1 cellular context compared by ENCODE assay signal in the genomic region with DNA sequence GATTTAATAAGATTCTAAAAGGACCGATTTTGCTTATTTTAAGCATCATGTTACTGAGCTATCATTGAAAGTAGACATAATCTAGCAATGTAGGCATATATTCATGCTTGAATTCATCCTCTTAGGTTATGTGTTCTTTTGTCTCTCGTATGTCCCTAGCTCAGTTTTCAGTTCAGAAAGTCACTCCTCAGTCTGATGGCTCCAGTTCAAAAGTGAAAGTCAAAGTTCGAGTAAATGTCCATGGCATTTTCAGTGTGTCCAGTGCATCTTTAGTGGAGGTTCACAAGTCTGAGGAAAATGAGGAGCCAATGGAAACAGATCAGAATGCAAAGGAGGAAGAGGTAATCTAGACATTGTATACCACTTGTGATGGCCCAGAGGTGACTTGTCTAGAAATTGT.
TF ChIP-seq lines count a peak whose summit lies in the region.

No MANE protein-coding gene starts in this region.

TF ChIP-seq in endothelial cell of umbilical vein, 7 proteins besides CTCF, POLR2A, EP300 and RAD21:
- no peak for TF ChIP-seq POLR2AphosphoS5 (IDR thresholded peaks at IDR 0.05; ENCODE audit: insufficient read depth, low read depth, low read length)
- TF ChIP-seq, protein P1, sequence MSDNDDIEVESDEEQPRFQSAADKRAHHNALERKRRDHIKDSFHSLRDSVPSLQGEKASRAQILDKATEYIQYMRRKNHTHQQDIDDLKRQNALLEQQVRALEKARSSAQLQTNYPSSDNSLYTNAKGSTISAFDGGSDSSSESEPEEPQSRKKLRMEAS (IDR thresholded peaks at IDR 0.05; ENCODE audit: insufficient read depth, insufficient read length): no peak
- TF ChIP-seq MYC (IDR thresholded peaks at IDR 0.05; ENCODE audit: low read depth, low read length): no peak
- TF ChIP-seq EZH2 (IDR thresholded peaks at IDR 0.05; ENCODE audit: borderline replicate concordance, low read depth, low read length, severe bottlenecking): no peak
- TF ChIP-seq GATA2 (IDR thresholded peaks at IDR 0.05; ENCODE audit: insufficient read depth, insufficient read length, low read depth, low read length): no peak
